ENCODE assay signal across 1 cellular context in genomic region chr4:67909910-67910905, GRCh38.
TF ChIP-seq lines count a peak whose summit lies in the region.

No MANE protein-coding gene starts in this region.

TF ChIP-seq in GM12878, 131 proteins besides CTCF, POLR2A, EP300 and RAD21:
- peak; percentile 67; the same call in 1 of the 2 replicates for TF ChIP-seq SMC3 (IDR thresholded peaks at IDR 0.05; ENCODE audit: borderline replicate concordance, low read length)
- no peak for TF ChIP-seq BRCA1 (IDR thresholded peaks at IDR 0.05; ENCODE audit: low read depth, low read length)
